9 cellular contexts compared by ENCODE assay signal in the genomic region with DNA sequence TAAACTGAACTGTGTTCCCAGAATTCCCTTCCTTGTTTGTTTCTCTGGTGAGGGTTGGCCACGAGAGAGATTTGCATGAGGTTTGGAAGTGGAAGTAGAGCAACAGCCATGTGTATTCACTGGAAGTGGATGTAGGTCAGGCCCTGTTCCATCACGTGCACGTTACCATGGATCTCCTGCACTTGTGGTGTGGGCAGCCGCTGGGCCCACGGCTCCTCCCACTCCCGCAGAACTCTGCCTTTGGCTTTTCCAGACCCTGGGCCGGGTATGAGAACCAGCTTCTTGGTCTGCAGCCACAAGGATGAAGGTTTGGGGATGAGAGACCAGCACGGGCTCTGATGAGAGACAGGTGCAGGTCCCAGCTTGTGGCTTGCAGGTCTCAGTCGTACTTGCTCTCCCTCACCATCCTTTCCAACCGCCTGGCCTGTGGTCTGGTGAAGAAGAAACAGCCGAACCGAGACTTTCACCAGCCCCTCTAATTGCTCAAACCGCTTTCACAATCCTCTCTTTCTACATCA.
A peak's percentile ranks its signal among the peaks of the same experiment; 100 is the strongest.
DNase-seq lines count a peak whose midpoint lies in the region; ATAC-seq and TF ChIP-seq lines count a peak whose summit lies in the region.
"Had no signal": no experiment of that assay in that cellular context is flagged by ENCODE, and none has a peak within 500 bp of the region (broad histone marks: within the 10 kb centered on the region; RNA-seq: fewer than 3 reads in every experiment).

No MANE protein-coding gene starts in this region.

- BruUV-seq in Calu3 (replicated peaks; lab: Mats Ljungman, UMichigan) = no TSS peak

- no peaks in the 10 kb centered on the region for H3K27me3 Mint-ChIP-seq in activated T-cell treated with anti-CD3 and anti-CD28 coated beads, Interleukin-2, amount 50 U/mL, for 4 hours (ENCODE audit: low read depth)
- H3K27me3 Mint-ChIP-seq in immature natural killer cell (ENCODE audit: low read depth in 3 of 3) (peaks cover 0 to 2% (median 0%) of the 10 kb centered on the region in 3 donors), Calu3 (ENCODE audit: unreplicated experiment) (no peaks in the 10 kb centered on the region)

- peaks cover 76% of the 10 kb centered on the region for H3K4me1 Mint-ChIP-seq in activated T-cell treated with anti-CD3 and anti-CD28 coated beads, Interleukin-2, amount 50 U/mL, for 4 hours (ENCODE audit: low read depth)
- H3K4me1 Mint-ChIP-seq in immature natural killer cell = peaks cover 23 to 49% of the 10 kb centered on the region in 2 donors
- H3K4me1 Mint-ChIP-seq in Calu3 (ENCODE audit: low read depth, unreplicated experiment) = no peaks in the 10 kb centered on the region

- DNase-seq in NCI-H2029 treated with DMSO at 0.1 percent for 48 hours (lab: John Stamatoyannopoulos, UW) (peak; percentile 41), immature natural killer cell (peak in 2 of 3 donors; percentile 21 to 41), Calu3 (no peak)
- peak; percentile 27 for DNase-seq in activated T-cell treated with anti-CD3 and anti-CD28 coated beads, Interleukin-2, amount 50 U/mL, for 4 hours
- DNase-seq in stimulated activated naive CD4-positive, alpha-beta T cell treated with Interleukin-2 at 50 U/mL for 16 hours (lab: John Stamatoyannopoulos, UW) = peak; percentile 58
- DNase-seq: NCI-H1930 had no signal

- peak; percentile 44 to 49 for ATAC-seq in activated T-cell treated with anti-CD3 and anti-CD28 coated beads, Interleukin-2, amount 50 U/mL, for 4 hours
- ATAC-seq in GM18505 (IDR thresholded peaks at IDR 0.05; ENCODE audit: unreplicated experiment) (no peak), GM21515 (IDR thresholded peaks at IDR 0.05; ENCODE audit: unreplicated experiment) (no peak), GM18870 (IDR thresholded peaks at IDR 0.05; ENCODE audit: unreplicated experiment) (no peak)

- TF ChIP-seq POLR2A in GM18505 (IDR thresholded peaks at IDR 0.05; ENCODE audit: borderline replicate concordance, extremely low read depth, insufficient read depth, insufficient read length) = no peak

- peaks cover 44% of the 10 kb centered on the region for H3K36me3 Mint-ChIP-seq in activated T-cell treated with anti-CD3 and anti-CD28 coated beads, Interleukin-2, amount 50 U/mL, for 4 hours (ENCODE audit: insufficient read depth)
- H3K36me3 Mint-ChIP-seq in immature natural killer cell = peaks cover 5 to 21% (median 9%) of the 10 kb centered on the region in 3 donors
- no peaks in the 10 kb centered on the region for H3K36me3 Mint-ChIP-seq in Calu3 (ENCODE audit: insufficient read depth, unreplicated experiment)

- TF ChIP-seq CTCF in Calu3 (IDR thresholded peaks at IDR 0.05; ENCODE audit: unreplicated experiment) = no peak

- CTCF ChIA-PET in Calu3 (lab: Charles Lee) = no interaction called here

- H3K9me3 Mint-ChIP-seq in activated T-cell treated with anti-CD3 and anti-CD28 coated beads, Interleukin-2, amount 50 U/mL, for 4 hours = no peaks in the 10 kb centered on the region
- H3K9me3 Mint-ChIP-seq in immature natural killer cell (no peaks in the 10 kb centered on the region), Calu3 (ENCODE audit: low read depth, unreplicated experiment) (no peaks in the 10 kb centered on the region)

- H3K27ac Mint-ChIP-seq in immature natural killer cell (peak overlapping the region; percentile 7 to 73 (median 48)), Calu3 (ENCODE audit: unreplicated experiment) (no peak overlapping the region)

- intact Hi-C loops in Calu3 (cut with micrococcal nuclease; ENCODE audit: unreplicated experiment) = no loop called here

- no peak overlapping the region for H3K4me3 Mint-ChIP-seq in activated T-cell treated with anti-CD3 and anti-CD28 coated beads, Interleukin-2, amount 50 U/mL, for 4 hours
- peak overlapping the region in 3 of 5 donors; percentile 6 to 35 (median 34) for H3K4me3 Mint-ChIP-seq in immature natural killer cell
- no peak overlapping the region for H3K4me3 Mint-ChIP-seq in Calu3 (ENCODE audit: low read depth, unreplicated experiment)

Comparison
In these comparisons a context has a peak if more than half of its experiments do, and no peak if none do; other contexts are left out.
1. ATAC-seq: peak in activated T-cell treated with anti-CD3 and anti-CD28 coated beads, Interleukin-2, amount 50 U/mL, for 4 hours (2 of 2); none in GM18505 (single experiment), GM21515 (single experiment) and GM18870 (single experiment).
2. H3K4me3 Mint-ChIP-seq: peak in immature natural killer cell (3 of 5); none in activated T-cell treated with anti-CD3 and anti-CD28 coated beads, Interleukin-2, amount 50 U/mL, for 4 hours (single experiment) and Calu3 (single experiment).